Comparison of ENCODE assay signal across 17 cellular contexts in the genomic region with DNA sequence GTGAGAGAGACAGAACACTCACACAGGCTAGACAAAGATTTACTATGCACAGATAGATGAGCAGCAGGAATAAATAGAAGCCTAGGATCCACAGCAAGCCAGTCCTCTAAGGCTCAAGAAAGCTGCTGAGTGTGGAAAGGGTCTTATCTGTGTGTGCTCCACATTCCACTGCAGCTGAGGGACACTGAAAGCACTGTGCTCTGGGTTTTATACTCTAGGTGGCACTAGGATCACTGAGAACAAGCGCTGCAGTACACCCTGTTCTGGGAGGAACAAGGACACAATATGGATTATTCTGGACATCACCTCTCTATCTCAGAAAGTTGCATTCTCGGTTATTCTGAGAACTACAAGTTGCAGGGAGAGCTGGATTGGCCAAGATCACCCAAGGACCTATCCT. TPM values are rescaled to one million over a fixed set of nuclear protein-coding genes. Genes with fewer than 3 reads are reported as not detected.
DNase-seq lines count a peak whose midpoint lies in the region; ATAC-seq, FAIRE-seq and TF ChIP-seq lines count a peak whose summit lies in the region.
"Had no signal": no experiment of that assay in that cellular context is flagged by ENCODE, and none has a peak within 500 bp of the region (broad histone marks: within the 10 kb centered on the region; RNA-seq: fewer than 3 reads in every experiment).

No MANE protein-coding gene starts in this region.

- no peak overlapping the region for H2AFZ ChIP-seq in HepG2 (ENCODE audit: low read length)
- H2AFZ ChIP-seq: PC-9 had no signal

- TF ChIP-seq CTCF in VCaP (conservative IDR thresholded peaks at IDR 0.05), result peak; percentile 77
- peak; percentile 57 for TF ChIP-seq CTCF in HepG2 (CRISPR knock-in tag; IDR thresholded peaks at IDR 0.05)

- H3K9ac ChIP-seq in HepG2 (ENCODE audit: insufficient read depth, low read depth, low read length), result no peak overlapping the region

- no peaks in the 10 kb centered on the region for H3K4me1 ChIP-seq in HepG2 (ENCODE audit: insufficient read depth, low read length)
- H3K4me1 ChIP-seq: breast epithelium, upper lobe of right lung had no signal

- peak overlapping the region; percentile 47 for H3K27ac ChIP-seq in VCaP
- no peak overlapping the region for H3K27ac ChIP-seq in HepG2 (ENCODE audit: extremely low read length, insufficient read depth, low read length)
- H3K27ac ChIP-seq: breast epithelium, PC-9, upper lobe of right lung had no signal

- POLR2A ChIA-PET in HepG2 (lab: Yijun Ruan, JAX), result interaction anchor here (1.2 kb wide), 1 partner anchor 15 kb away, joined by 3 read pairs; no protein-coding TSS in a partner anchor

- TF ChIP-seq EP300 in HepG2 (IDR thresholded peaks at IDR 0.05; ENCODE audit: low read depth in 2 of 2, low read length in 2 of 2) (no peak), HepG2 (CRISPR knock-in tag; IDR thresholded peaks at IDR 0.05; ENCODE audit: borderline replicate concordance) (no peak)

- H3K4me2 ChIP-seq in HepG2 (ENCODE audit: low read depth, low read length), result no peak overlapping the region
- H3K4me2 ChIP-seq: PC-9 had no signal

- no peaks in the 10 kb centered on the region for H4K20me1 ChIP-seq in HepG2 (ENCODE audit: insufficient read depth, low read length)

- H3K27me3 ChIP-seq in HepG2 (ENCODE audit: control insufficient read depth in 1 of 2, insufficient read depth in 2 of 2, low read length in 2 of 2), result no peaks in the 10 kb centered on the region
- H3K27me3 ChIP-seq: breast epithelium, upper lobe of right lung had no signal

- intact Hi-C loops in HepG2 (cut with micrococcal nuclease; ENCODE audit: unreplicated experiment), result loop anchor here (2.0 to 10.0 kb wide), 2 partner anchors 26 to 164 kb away; no protein-coding TSS in a partner anchor

- peaks cover 3% of the 10 kb centered on the region for H3K79me2 ChIP-seq in HepG2 (ENCODE audit: insufficient read depth, low read length)

- WGBS in HepG2 (ENCODE audit: low lambda C conversion rate), result 38% methylated on average over 1 of the region's 2 CpGs

- CTCF ChIA-PET in HepG2 (lab: Yijun Ruan, JAX; ENCODE audit: low intra/inter-chr PET ratio, low total read pairs), result no interaction called here

- no peaks in the 10 kb centered on the region for H3K9me3 ChIP-seq in HepG2 (ENCODE audit: low read length)
- H3K9me3 ChIP-seq: breast epithelium, upper lobe of right lung had no signal

- no peaks in the 10 kb centered on the region for H3K36me3 ChIP-seq in HepG2 (replicated peaks in 1 of 2; ENCODE audit: control insufficient read depth in 1 of 2, insufficient read depth in 2 of 2, low read length in 2 of 2)
- H3K36me3 ChIP-seq: breast epithelium, upper lobe of right lung had no signal

- peak; percentile 61 for FAIRE-seq in HepG2 (lab: Jason Lieb, UNC)

- in situ Hi-C loops in KBM-7 (cut with MboI; ENCODE audit: low pct_unique_long_range_greater_than_20kb, low sequenced_read_pairs) (no loop called here), HepG2 (cut with HindIII; ENCODE audit: extremely low pct_ligation_motif_present, low pct_unique_long_range_greater_than_20kb) (no loop called here)

- no peak for TF ChIP-seq POLR2A in HepG2 (IDR thresholded peaks at IDR 0.05; ENCODE audit: insufficient read depth in 1 of 2, low read depth in 2 of 2, low read length in 2 of 2)

- no peak overlapping the region for H3K4me3 ChIP-seq in HepG2 (replicated peaks in 1 of 3; ENCODE audit: insufficient read depth in 1 of 3, low read depth in 2 of 3, low read length in 3 of 3)
- H3K4me3 ChIP-seq: breast epithelium, PC-9, upper lobe of right lung had no signal

- DNase-seq in DMS 273 (lab: John Stamatoyannopoulos, UW; ENCODE audit: unreplicated experiment) (peak; percentile 25), DMS 273 treated with DMSO at 0.1 percent for 48 hours (lab: John Stamatoyannopoulos, UW) (no peak), KBM-7 (peak; percentile 10), HepG2 (ENCODE audit: low spot score) (peak; percentile 28), DMS79 (lab: John Stamatoyannopoulos, UW) (no peak), DMS153 treated with DMSO at 0.1 percent for 48 hours (lab: John Stamatoyannopoulos, UW; ENCODE audit: unreplicated experiment) (no peak)
- no peak for DNase-seq in activated effector memory CD4-positive, alpha-beta T cell treated with anti-CD3 and anti-CD28 coated beads, Interleukin-2, amount 50 U/mL, for 16 hours
- DNase-seq: 8988T; activated naive CD8-positive, alpha-beta T cell treated with anti-CD3 and anti-CD28 coated beads for 36 hours; CD4-positive, alpha-beta T cell; effector memory CD4-positive, alpha-beta T cell; PC-9; stimulated activated naive CD4-positive, alpha-beta T cell; T-helper 1 cell; upper lobe of right lung had no signal

- TF ChIP-seq RAD21 in HepG2 (CRISPR knock-in tag; IDR thresholded peaks at IDR 0.05), result peak; percentile 12; the same call in 1 of the 2 replicates

- ATAC-seq in HepG2, result peak; percentile 46
- ATAC-seq: upper lobe of right lung had no signal

- BruUV-seq in HepG2 (replicated peaks; lab: Mats Ljungman, UMichigan), result no TSS peak

TF ChIP-seq in HepG2, 621 proteins besides CTCF, POLR2A, EP300 and RAD21 (continues in another document):
- TF ChIP-seq, protein P1, sequence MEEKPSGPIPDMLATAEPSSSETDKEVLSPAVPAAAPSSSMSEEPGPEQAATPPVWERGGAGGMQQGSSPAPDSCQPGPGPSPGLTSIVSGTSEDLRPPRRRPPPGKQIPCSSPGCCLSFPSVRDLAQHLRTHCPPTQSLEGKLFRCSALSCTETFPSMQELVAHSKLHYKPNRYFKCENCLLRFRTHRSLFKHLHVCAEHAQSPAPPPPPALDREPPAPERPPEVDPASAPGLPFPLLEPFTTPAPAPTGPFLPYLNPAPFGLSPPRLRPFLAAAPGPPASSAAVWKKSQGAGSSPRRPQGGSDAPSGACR (CRISPR knock-in tag; IDR thresholded peaks at IDR 0.05), result no peak
- TF ChIP-seq, protein P2, sequence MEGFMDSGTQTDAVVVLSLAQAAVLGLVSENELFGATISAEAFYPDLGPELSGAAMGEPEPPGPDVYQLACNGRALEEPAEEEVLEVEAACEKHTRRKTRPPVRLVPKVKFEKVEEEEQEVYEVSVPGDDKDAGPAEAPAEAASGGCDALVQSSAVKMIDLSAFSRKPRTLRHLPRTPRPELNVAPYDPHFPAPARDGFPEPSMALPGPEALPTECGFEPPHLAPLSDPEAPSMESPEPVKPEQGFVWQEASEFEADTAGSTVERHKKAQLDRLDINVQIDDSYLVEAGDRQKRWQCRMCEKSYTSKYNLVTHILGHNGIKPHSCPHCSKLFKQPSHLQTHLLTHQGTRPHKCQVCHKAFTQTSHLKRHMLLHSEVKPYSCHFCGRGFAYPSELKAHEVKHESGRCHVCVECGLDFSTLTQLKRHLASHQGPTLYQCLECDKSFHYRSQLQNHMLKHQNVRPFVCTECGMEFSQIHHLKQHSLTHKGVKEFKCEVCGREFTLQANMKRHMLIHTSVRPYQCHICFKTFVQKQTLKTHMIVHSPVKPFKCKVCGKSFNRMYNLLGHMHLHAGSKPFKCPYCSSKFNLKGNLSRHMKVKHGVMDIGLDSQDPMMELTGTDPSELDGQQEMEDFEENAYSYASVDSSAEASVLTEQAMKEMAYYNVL (CRISPR knock-in tag; IDR thresholded peaks at IDR 0.05; ENCODE audit: borderline replicate concordance), result no peak
- no peak for TF ChIP-seq ZNF747 (CRISPR knock-in tag; IDR thresholded peaks at IDR 0.05; ENCODE audit: borderline replicate concordance)
- no peak for TF ChIP-seq HOXA5 (CRISPR knock-in tag; IDR thresholded peaks at IDR 0.05)
- no peak for TF ChIP-seq NFATC3 (CRISPR knock-in tag; IDR thresholded peaks at IDR 0.05)
- TF ChIP-seq, protein P3, sequence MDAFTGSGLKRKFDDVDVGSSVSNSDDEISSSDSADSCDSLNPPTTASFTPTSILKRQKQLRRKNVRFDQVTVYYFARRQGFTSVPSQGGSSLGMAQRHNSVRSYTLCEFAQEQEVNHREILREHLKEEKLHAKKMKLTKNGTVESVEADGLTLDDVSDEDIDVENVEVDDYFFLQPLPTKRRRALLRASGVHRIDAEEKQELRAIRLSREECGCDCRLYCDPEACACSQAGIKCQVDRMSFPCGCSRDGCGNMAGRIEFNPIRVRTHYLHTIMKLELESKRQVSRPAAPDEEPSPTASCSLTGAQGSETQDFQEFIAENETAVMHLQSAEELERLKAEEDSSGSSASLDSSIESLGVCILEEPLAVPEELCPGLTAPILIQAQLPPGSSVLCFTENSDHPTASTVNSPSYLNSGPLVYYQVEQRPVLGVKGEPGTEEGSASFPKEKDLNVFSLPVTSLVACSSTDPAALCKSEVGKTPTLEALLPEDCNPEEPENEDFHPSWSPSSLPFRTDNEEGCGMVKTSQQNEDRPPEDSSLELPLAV (CRISPR knock-in tag; conservative IDR thresholded peaks at IDR 0.05; ENCODE audit: low read depth), result no peak
- TF ChIP-seq SATB2 (CRISPR knock-in tag; IDR thresholded peaks at IDR 0.05), result no peak
- peak; percentile 37 for TF ChIP-seq TEAD3 (CRISPR knock-in tag; optimal IDR thresholded peaks at IDR 0.05; ENCODE audit: borderline replicate concordance)
- TF ChIP-seq STAG1 (CRISPR knock-in tag; IDR thresholded peaks at IDR 0.05), result peak; percentile 40
- no peak for TF ChIP-seq MLLT10 (CRISPR knock-in tag; IDR thresholded peaks at IDR 0.05)

RNA-seq across cellular contexts. Expression of a gene that starts 4.9 kb away (rescaled TPM):
- 34.4 and 43.2 TPM in 2 replicates for total RNA-seq in HepG2 (2016; rRNA removed; fragmentation: Illumina TruSeq; extraction: Trizol)
- 17.0 and 25.3 TPM in 2 replicates for total RNA-seq in HepG2 (2016; cell fraction: cytosol; rRNA removed; fragmentation: Illumina TruSeq; extraction: Trizol; ENCODE audit: low read depth)
- 31.5 and 39.5 TPM in 2 replicates for total RNA-seq in HepG2 (2016; cell fraction: insoluble cytoplasmic fraction; rRNA removed; fragmentation: Illumina TruSeq; extraction: Trizol)
- 26.6 and 27.4 TPM in 2 replicates for total RNA-seq in HepG2 (2016; cell fraction: membrane; rRNA removed; fragmentation: Illumina TruSeq; extraction: Trizol)
- 28.3 and 29.2 TPM in 2 replicates for total RNA-seq in HepG2 (2016; cell fraction: nucleus; rRNA removed; fragmentation: Illumina TruSeq; extraction: Trizol)
- polyA plus RNA-seq in HepG2 (2011; rRNA removed), result 12.5 and 16.2 TPM in 2 replicates
- polyA plus RNA-seq in HepG2 (2011; cell fraction: cytosol; rRNA removed), result 10.7 and 12.2 TPM in 2 replicates
- 7.1 and 7.7 TPM in 2 replicates for polyA plus RNA-seq in HepG2 (2011; cell fraction: nucleus; rRNA removed)
- 12.6 and 18.5 TPM in 2 replicates for polyA plus RNA-seq in HepG2 (2012)
- polyA plus RNA-seq in HepG2 (2016; cell fraction: cytosol; fragmentation: Illumina TruSeq; extraction: Trizol; ENCODE audit: low read depth), result 14.4 and 24.4 TPM in 2 replicates
- polyA plus RNA-seq in HepG2 (2016; cell fraction: insoluble cytoplasmic fraction; fragmentation: Illumina TruSeq; extraction: Trizol; ENCODE audit: low read depth), result 35.3 and 37.9 TPM in 2 replicates
- polyA plus RNA-seq in HepG2 (2016; cell fraction: membrane; fragmentation: Illumina TruSeq; extraction: Trizol; ENCODE audit: low read depth), result 19.7 and 23.8 TPM in 2 replicates
- 24.6 and 27.7 TPM in 2 replicates for polyA plus RNA-seq in HepG2 (2016; cell fraction: nucleus; fragmentation: Illumina TruSeq; extraction: Trizol; ENCODE audit: insufficient read depth, low read depth)
- 7.3 and 10.3 TPM in 2 replicates for polyA minus RNA-seq in HepG2 (2011; rRNA and poly(A)+ RNA removed; ENCODE audit: low replicate concordance)
- polyA minus RNA-seq in HepG2 (2011; cell fraction: cytosol; rRNA and poly(A)+ RNA removed), result 10.6 and 16.8 TPM in 2 replicates
- polyA minus RNA-seq in HepG2 (2011; cell fraction: nucleus; rRNA and poly(A)+ RNA removed), result 22.9 and 29.7 TPM in 2 replicates

Comparison
In these comparisons a context has a peak if more than half of its experiments do, and no peak if none do; other contexts are left out.
1. DNase-seq: peak in DMS 273 (single experiment), KBM-7 (single experiment) and HepG2 (single experiment); none in DMS 273 treated with DMSO at 0.1 percent for 48 hours (single experiment), DMS79 (single experiment), DMS153 treated with DMSO at 0.1 percent for 48 hours (single experiment) and activated effector memory CD4-positive, alpha-beta T cell treated with anti-CD3 and anti-CD28 coated beads, Interleukin-2, amount 50 U/mL, for 16 hours (single experiment).